ENCODE assay signal across 8 cellular contexts in genomic region chrX:103464071-103464773, GRCh38. TPM values are rescaled to one million over a fixed set of nuclear protein-coding genes. Genes with fewer than 3 reads are reported as not detected.
DNase-seq lines count a peak whose midpoint lies in the region; ATAC-seq lines count a peak whose summit lies in the region.

No MANE protein-coding gene starts in this region.

- no peaks in the 10 kb centered on the region for H3K27me3 Mint-ChIP-seq in stimulated activated naive CD8-positive, alpha-beta T cell treated with anti-CD3 and anti-CD28 coated beads, Interleukin-15, Interleukin-2, amounts not matched to agents 100 ng/mL and 50 ng/mL, for 24 hours

- peak overlapping the region; percentile 31 for H3K27ac Mint-ChIP-seq in stimulated activated naive CD8-positive, alpha-beta T cell treated with anti-CD3 and anti-CD28 coated beads, Interleukin-15, Interleukin-2, amounts not matched to agents 100 ng/mL and 50 ng/mL, for 24 hours

- peak; percentile 58 for ATAC-seq in GM19463 (IDR thresholded peaks at IDR 0.05; ENCODE audit: unreplicated experiment)
- peak; percentile 65 for ATAC-seq in HG03442 (IDR thresholded peaks at IDR 0.05; ENCODE audit: unreplicated experiment)
- peak; percentile 33 for ATAC-seq in left colon

- peaks cover 16% of the 10 kb centered on the region for H3K4me1 Mint-ChIP-seq in stimulated activated naive CD8-positive, alpha-beta T cell treated with anti-CD3 and anti-CD28 coated beads, Interleukin-15, Interleukin-2, amounts not matched to agents 100 ng/mL and 50 ng/mL, for 24 hours (ENCODE audit: low read depth)

- H3K4me3 Mint-ChIP-seq in stimulated activated naive CD8-positive, alpha-beta T cell treated with anti-CD3 and anti-CD28 coated beads, Interleukin-15, Interleukin-2, amounts not matched to agents 100 ng/mL and 50 ng/mL, for 24 hours, result peak overlapping the region; percentile 81

- no peaks in the 10 kb centered on the region for H3K9me3 Mint-ChIP-seq in stimulated activated naive CD8-positive, alpha-beta T cell treated with anti-CD3 and anti-CD28 coated beads, Interleukin-15, Interleukin-2, amounts not matched to agents 100 ng/mL and 50 ng/mL, for 24 hours

- H3K36me3 Mint-ChIP-seq in stimulated activated naive CD8-positive, alpha-beta T cell treated with anti-CD3 and anti-CD28 coated beads, Interleukin-15, Interleukin-2, amounts not matched to agents 100 ng/mL and 50 ng/mL, for 24 hours (ENCODE audit: low read depth), result no peaks in the 10 kb centered on the region

- intact Hi-C loops in left colon (cut with DNase I, micrococcal nuclease), result loop anchor here in 1 of 2 donors (2.0 to 10.0 kb wide), 2 partner anchors 121 to 249 kb away; partner anchors contain the start of gene BEX4

- peak; percentile 45 for DNase-seq in EH (ENCODE audit: low read depth)
- peak; percentile 0 to 1 for DNase-seq in SW 1271 (lab: John Stamatoyannopoulos, UW)
- DNase-seq in cerebellar cortex (ENCODE audit: low spot score), result peak; percentile 57
- peak in 1 of 2 donors; percentile 9 for DNase-seq in left colon
- no peak for DNase-seq in LoVo (ENCODE audit: low spot score)

RNA-seq across cellular contexts. Expression of gene RAB40A, which starts 55.1 kb away (rescaled TPM):
- total RNA-seq in left colon, result under 1 TPM in 1 of 2 donors, not detected in 1; 0.27 TPM
